19 cellular contexts compared by ENCODE assay signal in genomic region chr16:29736112-29736511, GRCh38. TPM values are rescaled to one million over a fixed set of nuclear protein-coding genes. Genes with fewer than 3 reads are reported as not detected.
DNase-seq lines count a peak whose midpoint lies in the region; ATAC-seq, FAIRE-seq and TF ChIP-seq lines count a peak whose summit lies in the region.
"Had no signal": no experiment of that assay in that cellular context is flagged by ENCODE, and none has a peak within 500 bp of the region (broad histone marks: within the 10 kb centered on the region; RNA-seq: fewer than 3 reads in every experiment).

No MANE protein-coding gene starts in this region.

- WGBS in pancreas, 2 donors: 48 to 61% methylated on average over 5 of the region's 5 CpGs

- H3K27ac ChIP-seq in CD8-positive, alpha-beta T cell (ENCODE audit: low read depth, low read length): no peak overlapping the region
- H3K27ac ChIP-seq in HEK293 (ENCODE audit: extremely low read depth, low read depth, low read length) (no peak overlapping the region), pancreas (no peak overlapping the region)
- H3K27ac ChIP-seq: epithelial cell of prostate, sigmoid colon had no signal

- H3K4me3 ChIP-seq in CD8-positive, alpha-beta T cell (ENCODE audit: low read depth, low read length): no peak overlapping the region
- no peak overlapping the region for H3K4me3 ChIP-seq in HEK293 (ENCODE audit: low read depth, low read length)
- H3K4me3 ChIP-seq in pancreas: no peak overlapping the region
- H3K4me3 ChIP-seq: sigmoid colon had no signal

- no peak for ATAC-seq in CD8-positive, alpha-beta T cell
- no peak for ATAC-seq in central memory CD8-positive, alpha-beta T cell (replicated peaks; ENCODE audit: extremely low read depth, poor library complexity, severe bottlenecking)
- ATAC-seq in HG02981 (IDR thresholded peaks at IDR 0.05; ENCODE audit: unreplicated experiment) (no peak), pancreas (no peak)
- ATAC-seq: activated CD8-positive, alpha-beta T cell treated with anti-CD3 and anti-CD28 coated beads, Interleukin-2, amount 10 ng/mL, durations not matched to agents 7 days and 5 days had no signal

- POLR2A ChIA-PET in CD8-positive, alpha-beta T cell (lab: Charles Lee): interaction anchor here (0.9 to 1.7 kb wide), 2 partner anchors 9 to 34 kb away, joined by 3 to 6 read pairs; partner anchors contain the start of gene C16orf54
- POLR2A ChIA-PET in HEK293 (lab: Yijun Ruan, JAX): interaction anchor here (1.5 kb wide), 1 partner anchor 54 kb away, joined by 4 read pairs; the partner anchor contains the start of gene KIF22

- H3K9me3 Mint-ChIP-seq in CD8-positive, alpha-beta T cell: no peaks in the 10 kb centered on the region
- no peaks in the 10 kb centered on the region for H3K9me3 Mint-ChIP-seq in central memory CD8-positive, alpha-beta T cell

- H3K27me3 Mint-ChIP-seq in CD8-positive, alpha-beta T cell (ENCODE audit: low read depth): no peaks in the 10 kb centered on the region
- H3K27me3 Mint-ChIP-seq in central memory CD8-positive, alpha-beta T cell: no peaks in the 10 kb centered on the region

- H3K27ac Mint-ChIP-seq in CD8-positive, alpha-beta T cell: peak overlapping the region; percentile 80
- peak overlapping the region; percentile 41 for H3K27ac Mint-ChIP-seq in central memory CD8-positive, alpha-beta T cell (ENCODE audit: low read depth)
- H3K27ac Mint-ChIP-seq: activated CD8-positive, alpha-beta T cell treated with anti-CD3 and anti-CD28 coated beads, Interleukin-2, amount 10 ng/mL, durations not matched to agents 7 days and 5 days had no signal

- FAIRE-seq in pancreas (lab: Jason Lieb, UNC): no peak
- FAIRE-seq: bronchial epithelial cell, HTR-8/SVneo, RCC 7860 had no signal

- peaks cover 62% of the 10 kb centered on the region for H3K4me1 Mint-ChIP-seq in CD8-positive, alpha-beta T cell (ENCODE audit: low read depth)
- peaks cover 70% of the 10 kb centered on the region for H3K4me1 Mint-ChIP-seq in central memory CD8-positive, alpha-beta T cell

- intact Hi-C loops in CD8-positive, alpha-beta T cell (cut with DNase I, micrococcal nuclease): no loop called here
- intact Hi-C loops in posterior vena cava (cut with DNase I): loop anchor here in 1 of 2 donors (10.0 kb wide), 1 partner anchor 1759 kb away; no protein-coding TSS in a partner anchor
- intact Hi-C loops in pancreas (cut with DNase I): no loop called here

- no peaks in the 10 kb centered on the region for H3K27me3 ChIP-seq in CD8-positive, alpha-beta T cell (ENCODE audit: insufficient read depth, low read length)
- no peaks in the 10 kb centered on the region for H3K27me3 ChIP-seq in pancreas

- peaks cover 61% of the 10 kb centered on the region for H3K4me1 ChIP-seq in CD8-positive, alpha-beta T cell (ENCODE audit: insufficient read depth, low read length)
- H3K4me1 ChIP-seq in HEK293 (ENCODE audit: control insufficient read depth, insufficient read depth, low read length) (no peaks in the 10 kb centered on the region), pancreas (no peaks in the 10 kb centered on the region)
- H3K4me1 ChIP-seq: sigmoid colon had no signal

- CTCF ChIA-PET in CD8-positive, alpha-beta T cell (lab: Charles Lee): interaction anchor here (0.7 to 4.2 kb wide), 4 partner anchors 21 to 54 kb away, joined by 3 to 20 read pairs (median 4); no protein-coding TSS in a partner anchor
- CTCF ChIA-PET in HEK293 (lab: Yijun Ruan, JAX): interaction anchor here (0.7 kb wide), 1 partner anchor 54 kb away, joined by 3 read pairs; no protein-coding TSS in a partner anchor

- H3K36me3 Mint-ChIP-seq in CD8-positive, alpha-beta T cell: peaks cover 13% of the 10 kb centered on the region
- H3K36me3 Mint-ChIP-seq in central memory CD8-positive, alpha-beta T cell (ENCODE audit: insufficient read depth): peaks cover 22% of the 10 kb centered on the region

- no peak for TF ChIP-seq CTCF in CD8-positive, alpha-beta T cell (IDR thresholded peaks at IDR 0.05)
- TF ChIP-seq CTCF in HEK293 (tag by site-specific recombination; IDR thresholded peaks at IDR 0.05) (peak; percentile 49; the same call in 1 of the 2 replicates), pancreas (IDR thresholded peaks at IDR 0.05) (no peak)

- H3K9me3 ChIP-seq in CD8-positive, alpha-beta T cell (ENCODE audit: low read length): no peaks in the 10 kb centered on the region
- H3K9me3 ChIP-seq in HEK293 (ENCODE audit: control insufficient read depth, insufficient read depth, low read depth, low read length) (no peaks in the 10 kb centered on the region), pancreas (no peaks in the 10 kb centered on the region)
- H3K9me3 ChIP-seq: sigmoid colon had no signal

- no peak overlapping the region for H3K4me3 Mint-ChIP-seq in CD8-positive, alpha-beta T cell
- peak overlapping the region; percentile 41 for H3K4me3 Mint-ChIP-seq in central memory CD8-positive, alpha-beta T cell
- H3K4me3 Mint-ChIP-seq: activated CD8-positive, alpha-beta T cell treated with anti-CD3 and anti-CD28 coated beads, Interleukin-2, amount 10 ng/mL, durations not matched to agents 7 days and 5 days; T-helper 1 cell treated with Interleukin-12 subunit alpha and Interleukin-12 subunit beta and Interleukin-4 antibody, amounts not matched to agents 30 μg/mL and 1 μg/mL, for 36 hours had no signal

- no peaks in the 10 kb centered on the region for H3K36me3 ChIP-seq in CD8-positive, alpha-beta T cell (ENCODE audit: insufficient read depth, low read length)
- H3K36me3 ChIP-seq in HEK293 (ENCODE audit: control insufficient read depth in 2 of 2, insufficient read depth in 1 of 2, low read length in 2 of 2) (no peaks in the 10 kb centered on the region), pancreas (no peaks in the 10 kb centered on the region)
- H3K36me3 ChIP-seq: sigmoid colon had no signal

- no peak for DNase-seq in CD8-positive, alpha-beta T cell
- DNase-seq in central memory CD8-positive, alpha-beta T cell (ENCODE audit: low spot score in 2 of 2): no peak
- DNase-seq in posterior vena cava (ENCODE audit: low spot score): peak; percentile 5
- no peak for DNase-seq in pancreas
- DNase-seq in NCI-H2171 (lab: John Stamatoyannopoulos, UW): no peak
- DNase-seq: activated CD8-positive, alpha-beta T cell treated with anti-CD3 and anti-CD28 coated beads, Interleukin-2, amount 10 ng/mL, durations not matched to agents 7 days and 5 days; activated effector memory CD4-positive, alpha-beta T cell treated with Interleukin-2 at 50 U/mL for 16 hours; left colon; MV-4-11; NCI-H446; sigmoid colon had no signal

TF ChIP-seq in HEK293, 187 proteins besides CTCF, POLR2A, EP300 and RAD21:
- TF ChIP-seq ZNF121 (tag by site-specific recombination; IDR thresholded peaks at IDR 0.05) (peak; percentile 50; the same call in 1 of the 2 replicates), ZFP69B (tag by site-specific recombination; IDR thresholded peaks at IDR 0.05) (no peak), MEIS1 (CRISPR knock-in tag; IDR thresholded peaks at IDR 0.05; ENCODE audit: borderline replicate concordance) (no peak)
TF ChIP-seq in HEK293: peak in this region for 1.

RNA-seq across cellular contexts. Expression of gene C16orf54, which starts 9.7 kb away (rescaled TPM):
- total RNA-seq in CD8-positive, alpha-beta T cell: 100 to 1,000 TPM; 129 to 132 TPM
- total RNA-seq in posterior vena cava: 1 to 10 TPM; 1.1 to 2.5 TPM
- 1 to 10 TPM in 2 of 6 donors, under 1 TPM in 3, not detected in 1; 0.24 to 1.5 (median 0.61) TPM for total RNA-seq in pancreas
- polyA plus RNA-seq in pancreas: under 1 TPM; 0.23 to 0.26 TPM
- total RNA-seq: bronchial epithelial cell, myocyte had no signal

RNA-seq across cellular contexts. Expression of gene ZG16, which starts 41.9 kb away (rescaled TPM):
- not detected for total RNA-seq in CD8-positive, alpha-beta T cell
- not detected for total RNA-seq in posterior vena cava
- 1 to 10 TPM in 3 of 6 donors, under 1 TPM in 3; 0.06 to 3.1 (median 1.1) TPM for total RNA-seq in pancreas
- polyA plus RNA-seq in pancreas: 1 to 10 TPM in 1 of 2 donors, under 1 TPM in 1; 0.52 to 2.4 TPM
- total RNA-seq: activated CD8-positive, alpha-beta T cell treated with anti-CD3 and anti-CD28 coated beads, Interleukin-2, amount 10 ng/mL, durations not matched to agents 7 days and 5 days; bronchial epithelial cell; myocyte had no signal

RNA-seq across cellular contexts. Expression of gene KIF22, which starts 54.4 kb away (rescaled TPM):
- total RNA-seq in CD8-positive, alpha-beta T cell: 100 to 1,000 TPM in 1 of 2 experiments, 10 to 100 TPM in 1; 93.5 to 105 TPM
- 10 to 100 TPM in 1 of 2 donors, 1 to 10 TPM in 1; 5.9 to 10.4 TPM for total RNA-seq in posterior vena cava
- total RNA-seq in pancreas: 10 to 100 TPM in 4 of 6 donors, 1 to 10 TPM in 2; 7.7 to 17.4 (median 11.0) TPM
- 10 to 100 TPM; 43.1 to 51.2 TPM for polyA plus RNA-seq in pancreas

RNA-seq across cellular contexts. Expression of gene QPRT, which starts 57.1 kb away (rescaled TPM):
- under 1 TPM in 1 of 2 experiments, not detected in 1; 0.76 TPM for total RNA-seq in CD8-positive, alpha-beta T cell
- total RNA-seq in posterior vena cava (1 to 10 TPM; 1.7 to 7.4 TPM), pancreas (10 to 100 TPM; 16.3 to 29.7 (median 19.2) TPM)
- 10 to 100 TPM in 1 of 2 donors, 1 to 10 TPM in 1; 8.2 to 15.1 TPM for polyA plus RNA-seq in pancreas

Comparison
In these comparisons a context has a peak if more than half of its experiments do, and no peak if none do; other contexts are left out.
1. RNA of gene C16orf54, which starts 9.7 kb away (total RNA-seq): 129 to 132 TPM in CD8-positive, alpha-beta T cell; 1.1 to 2.5 TPM in posterior vena cava and 0.24 to 1.5 TPM in pancreas; every median in the first group is over 10 times any median in the second.
2. RNA of gene KIF22, which starts 54.4 kb away (total RNA-seq): 93.5 to 105 TPM in CD8-positive, alpha-beta T cell; 7.7 to 17.4 TPM in pancreas and 5.9 to 10.4 TPM in posterior vena cava; every median in the first group is over 4 times any median in the second.